1 cellular context compared by ENCODE assay signal in genomic region chr1:150010388-150011115, GRCh38.
TF ChIP-seq lines count a peak whose summit lies in the region.

Gene OTUD7B, minus strand, starts transcription at chr1:150010726. Its CDS starts 33,216 bp downstream, at chr1:149977510.

TF ChIP-seq in HCT116, 20 proteins besides CTCF, POLR2A, EP300 and RAD21 (continued from another document):
- TF ChIP-seq, protein P1, sequence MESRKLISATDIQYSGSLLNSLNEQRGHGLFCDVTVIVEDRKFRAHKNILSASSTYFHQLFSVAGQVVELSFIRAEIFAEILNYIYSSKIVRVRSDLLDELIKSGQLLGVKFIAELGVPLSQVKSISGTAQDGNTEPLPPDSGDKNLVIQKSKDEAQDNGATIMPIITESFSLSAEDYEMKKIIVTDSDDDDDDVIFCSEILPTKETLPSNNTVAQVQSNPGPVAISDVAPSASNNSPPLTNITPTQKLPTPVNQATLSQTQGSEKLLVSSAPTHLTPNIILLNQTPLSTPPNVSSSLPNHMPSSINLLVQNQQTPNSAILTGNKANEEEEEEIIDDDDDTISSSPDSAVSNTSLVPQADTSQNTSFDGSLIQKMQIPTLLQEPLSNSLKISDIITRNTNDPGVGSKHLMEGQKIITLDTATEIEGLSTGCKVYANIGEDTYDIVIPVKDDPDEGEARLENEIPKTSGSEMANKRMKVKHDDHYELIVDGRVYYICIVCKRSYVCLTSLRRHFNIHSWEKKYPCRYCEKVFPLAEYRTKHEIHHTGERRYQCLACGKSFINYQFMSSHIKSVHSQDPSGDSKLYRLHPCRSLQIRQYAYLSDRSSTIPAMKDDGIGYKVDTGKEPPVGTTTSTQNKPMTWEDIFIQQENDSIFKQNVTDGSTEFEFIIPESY (IDR thresholded peaks at IDR 0.05; ENCODE audit: extremely low read depth, insufficient replicate concordance, low read length): no peak
- TF ChIP-seq EZH2 (IDR thresholded peaks at IDR 0.05) (no peak), TCF7L2 (IDR thresholded peaks at IDR 0.05; ENCODE audit: borderline replicate concordance, extremely low read depth, insufficient read depth, insufficient read length) (no peak), JUND (IDR thresholded peaks at IDR 0.05) (peak; percentile 38; the same call in 1 of the 2 replicates), CBX3 (IDR thresholded peaks at IDR 0.05; ENCODE audit: low read depth) (peak; percentile 82; the same call in 1 of the 2 replicates), CEBPB (IDR thresholded peaks at IDR 0.05; ENCODE audit: low read depth) (no peak; the same call in 1 of the 2 replicates), EZH2phosphoT487 (IDR thresholded peaks at IDR 0.05; ENCODE audit: borderline replicate concordance) (no peak), SRF (IDR thresholded peaks at IDR 0.05; ENCODE audit: low read depth) (no peak; the same call in 1 of the 2 replicates), POLR2AphosphoS5 (IDR thresholded peaks at IDR 0.05; ENCODE audit: low read depth, low read length) (peak; percentile 92), YY1 (IDR thresholded peaks at IDR 0.05; ENCODE audit: extremely low read depth, insufficient replicate concordance, low read depth, low read length) (peak; percentile 87), SP1 (IDR thresholded peaks at IDR 0.05; ENCODE audit: low read depth) (peak; percentile 72), ELF1 (IDR thresholded peaks at IDR 0.05; ENCODE audit: borderline replicate concordance, low read depth) (peak; percentile 46), ZNF274 (IDR thresholded peaks at IDR 0.05; ENCODE audit: low read depth, low read length) (no peak), ZFX (IDR thresholded peaks at IDR 0.05) (peak; percentile 94), SIN3A (IDR thresholded peaks at IDR 0.05; ENCODE audit: low read depth) (peak; percentile 79), ATF3 (IDR thresholded peaks at IDR 0.05) (no peak)
- TF ChIP-seq, protein P2, sequence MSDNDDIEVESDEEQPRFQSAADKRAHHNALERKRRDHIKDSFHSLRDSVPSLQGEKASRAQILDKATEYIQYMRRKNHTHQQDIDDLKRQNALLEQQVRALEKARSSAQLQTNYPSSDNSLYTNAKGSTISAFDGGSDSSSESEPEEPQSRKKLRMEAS (IDR thresholded peaks at IDR 0.05): peak; percentile 60; the same call in 1 of the 2 replicates
